Comparison of ENCODE assay signal across 18 cellular contexts in the genomic region with DNA sequence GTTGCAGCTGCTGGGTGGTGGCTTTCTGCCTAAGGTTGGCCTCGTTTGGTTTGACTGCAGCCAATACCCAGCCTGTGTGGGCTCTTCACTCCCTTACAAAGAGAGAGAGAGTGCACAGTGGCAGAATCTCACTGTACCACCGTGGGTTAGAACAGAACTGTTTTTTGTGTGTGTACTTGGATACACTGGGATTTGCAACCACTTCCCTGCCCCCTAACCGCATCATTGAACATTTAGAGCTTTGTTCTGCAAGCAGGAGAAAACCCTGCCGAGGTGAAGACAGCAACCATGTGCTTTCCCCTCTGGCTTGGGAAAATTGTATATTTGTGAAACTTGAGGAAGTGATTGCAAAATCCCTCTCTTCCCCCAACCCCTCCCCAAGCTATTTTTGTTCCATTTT.
A peak's percentile ranks its signal among the peaks of the same experiment; 100 is the strongest.
DNase-seq lines count a peak whose midpoint lies in the region; ATAC-seq and TF ChIP-seq lines count a peak whose summit lies in the region.
"Had no signal": no experiment of that assay in that cellular context is flagged by ENCODE, and none has a peak within 500 bp of the region (broad histone marks: within the 10 kb centered on the region; RNA-seq: fewer than 3 reads in every experiment).

No MANE protein-coding gene starts in this region.

- no peak for TF ChIP-seq EP300 in gastroesophageal sphincter (IDR thresholded peaks at IDR 0.05)

- no peak overlapping the region for H3K18ac ChIP-seq in mesenchymal stem cell (ENCODE audit: low read depth in 1 of 2, low read length in 2 of 2)

- H2BK15ac ChIP-seq in mesenchymal stem cell (ENCODE audit: low read depth, poor library complexity, severe bottlenecking), result no peak overlapping the region

- no peak overlapping the region for H3K14ac ChIP-seq in mesenchymal stem cell (ENCODE audit: low read length in 2 of 2)

- peaks cover 3% of the 10 kb centered on the region for H3K27me3 Mint-ChIP-seq in nephron progenitor cell (ENCODE audit: low read depth, poor library complexity)
- H3K27me3 Mint-ChIP-seq: stimulated activated naive CD8-positive, alpha-beta T cell treated with anti-CD3 and anti-CD28 coated beads, Interleukin-15, amount 100 ng/mL, for 72 hours had no signal

- 72 to 100% methylated on average over 2 to 4 of the region's 4 CpGs for WGBS in gastroesophageal sphincter (ENCODE audit: low coverage in 1 of 2), 2 donors
- WGBS in mesenchymal stem cell, result 100% methylated on average over 2 of the region's 4 CpGs

- no peak overlapping the region for H4K91ac ChIP-seq in mesenchymal stem cell (ENCODE audit: low read length)

- H3K79me1 ChIP-seq in mesenchymal stem cell (replicated peaks; ENCODE audit: low read length, poor library complexity, severe bottlenecking), result peaks cover 45% of the 10 kb centered on the region

- no peak overlapping the region for H3K4me3 ChIP-seq in gastroesophageal sphincter
- H3K4me3 ChIP-seq in mesenchymal stem cell (ENCODE audit: insufficient read depth in 1 of 2, low read depth in 1 of 2, low read length in 2 of 2), result no peak overlapping the region
- H3K4me3 ChIP-seq: GM12878, hepatocyte, prostate gland had no signal

- no peak overlapping the region for H3K9ac ChIP-seq in mesenchymal stem cell (ENCODE audit: low read length)

- peak overlapping the region; percentile 13 for H3K27ac Mint-ChIP-seq in nephron progenitor cell
- H3K27ac Mint-ChIP-seq: dendritic cell treated with granulocyte-macrophage colony-stimulating factor and Interleukin-4, amounts not matched to agents 40 ng/mL and 50 ng/mL, for 4 days; stimulated activated naive CD8-positive, alpha-beta T cell treated with anti-CD3 and anti-CD28 coated beads, Interleukin-15, amount 100 ng/mL, for 72 hours had no signal

- H3K36me3 Mint-ChIP-seq in nephron progenitor cell (ENCODE audit: low read depth), result peaks cover 92% of the 10 kb centered on the region

- TF ChIP-seq POLR2A in gastroesophageal sphincter (IDR thresholded peaks at IDR 0.05), result no peak

- no peaks in the 10 kb centered on the region for H3K9me3 Mint-ChIP-seq in nephron progenitor cell
- H3K9me3 Mint-ChIP-seq: dendritic cell treated with granulocyte-macrophage colony-stimulating factor and Interleukin-4, amounts not matched to agents 40 ng/mL and 50 ng/mL, for 4 days; stimulated activated naive CD8-positive, alpha-beta T cell treated with anti-CD3 and anti-CD28 coated beads, Interleukin-15, amount 100 ng/mL, for 72 hours had no signal

- H2BK12ac ChIP-seq in mesenchymal stem cell (ENCODE audit: low read length in 2 of 2), result no peak overlapping the region

- H2AK5ac ChIP-seq in mesenchymal stem cell (ENCODE audit: low read length, severe bottlenecking), result no peak overlapping the region

- peaks cover 0 to 100% of the 10 kb centered on the region in 2 donors for H3K36me3 ChIP-seq in gastroesophageal sphincter
- H3K36me3 ChIP-seq in mesenchymal stem cell (ENCODE audit: control insufficient read depth in 1 of 2, insufficient read depth in 2 of 2, low read depth in 1 of 2, low read length in 2 of 2), result peaks cover 49 to 98% of the 10 kb centered on the region in 2 experiments
- H3K36me3 ChIP-seq: prostate gland had no signal

- H3K4me1 ChIP-seq in gastroesophageal sphincter (no peaks in the 10 kb centered on the region), mesenchymal stem cell (ENCODE audit: control insufficient read depth, insufficient read depth, low read depth, low read length) (peaks cover 1% of the 10 kb centered on the region)
- H3K4me1 ChIP-seq: prostate gland had no signal

- H2AFZ ChIP-seq in mesenchymal stem cell (ENCODE audit: low read depth, low read length), result no peak overlapping the region
- H2AFZ ChIP-seq: hepatocyte had no signal

- H3K4me1 Mint-ChIP-seq in nephron progenitor cell, result peaks cover 9% of the 10 kb centered on the region
- H3K4me1 Mint-ChIP-seq: stimulated activated naive CD8-positive, alpha-beta T cell treated with anti-CD3 and anti-CD28 coated beads, Interleukin-15, amount 100 ng/mL, for 72 hours had no signal

- H3K9me3 ChIP-seq in gastroesophageal sphincter, result no peaks in the 10 kb centered on the region
- no peaks in the 10 kb centered on the region for H3K9me3 ChIP-seq in mesenchymal stem cell (ENCODE audit: control insufficient read depth, low read length)
- H3K9me3 ChIP-seq: prostate gland had no signal

- no peak overlapping the region for H2BK5ac ChIP-seq in mesenchymal stem cell (ENCODE audit: low read depth, low read length, poor library complexity, severe bottlenecking)

- H3K27me3 ChIP-seq in gastroesophageal sphincter, result no peaks in the 10 kb centered on the region
- H3K27me3 ChIP-seq in mesenchymal stem cell (ENCODE audit: control insufficient read depth in 1 of 2, insufficient read depth in 1 of 2, low read length in 2 of 2), result no peaks in the 10 kb centered on the region
- H3K27me3 ChIP-seq: hepatocyte had no signal

- H3K23ac ChIP-seq in mesenchymal stem cell (ENCODE audit: low read length in 2 of 2), result no peak overlapping the region

- ATAC-seq in gastroesophageal sphincter, result peak; percentile 42
- ATAC-seq in HG02840 (IDR thresholded peaks at IDR 0.05; ENCODE audit: low FRiP score, unreplicated experiment), result no peak
- ATAC-seq: GM12878; stimulated activated naive CD8-positive, alpha-beta T cell treated with anti-CD3 and anti-CD28 coated beads, Interleukin-15, amount 100 ng/mL, for 72 hours had no signal

- TF ChIP-seq CTCF in gastroesophageal sphincter (IDR thresholded peaks at IDR 0.05), result no peak
- TF ChIP-seq CTCF in nephron progenitor cell (IDR thresholded peaks at IDR 0.05), result no peak

- H3K27ac ChIP-seq in gastroesophageal sphincter, result no peak overlapping the region
- H3K27ac ChIP-seq in mesenchymal stem cell (ENCODE audit: low read length, poor library complexity, severe bottlenecking), result no peak overlapping the region
- H3K27ac ChIP-seq: hepatocyte, prostate gland had no signal

- H3K4me3 Mint-ChIP-seq in nephron progenitor cell, result no peak overlapping the region
- H3K4me3 Mint-ChIP-seq: dendritic cell treated with granulocyte-macrophage colony-stimulating factor and Interleukin-4, amounts not matched to agents 40 ng/mL and 50 ng/mL, for 4 days; stimulated activated naive CD8-positive, alpha-beta T cell treated with anti-CD3 and anti-CD28 coated beads, Interleukin-15, amount 100 ng/mL, for 72 hours had no signal

- peak; percentile 62 for DNase-seq in CD1c-positive myeloid dendritic cell (ENCODE audit: extremely low spot score)
- DNase-seq in SKM-1 treated with dmso at 0.1 percent for 144 hours (lab: John Stamatoyannopoulos, UW; ENCODE audit: unreplicated experiment), result peak; percentile 90
- DNase-seq in nephron progenitor cell, result no peak
- DNase-seq in hepatic stellate cell (ENCODE audit: low spot score), result no peak
- no peak for DNase-seq in mesenchymal stem cell
- DNase-seq in AG20443 (ENCODE audit: low spot score), result no peak
- DNase-seq: activated CD4-positive, CD25-positive, alpha-beta regulatory T cell treated with anti-CD3 and anti-CD28 coated beads, Interleukin-2, amount 50 U/mL, for 72 hours; activated gamma-delta T cell treated with Interleukin-2 at 50 U/mL for 16 hours; IMR-90; NCI-H1105 treated with DMSO at 0.1 percent for 48 hours; NCI-H2227 treated with DMSO at 0.1 percent for 48 hours; stimulated activated naive CD8-positive, alpha-beta T cell treated with anti-CD3 and anti-CD28 coated beads, Interleukin-15, amount 100 ng/mL, for 72 hours had no signal

- H3K4ac ChIP-seq in mesenchymal stem cell (ENCODE audit: low read depth in 1 of 2, low read length in 2 of 2), result no peak overlapping the region

- no peak overlapping the region for H3K4me2 ChIP-seq in mesenchymal stem cell (ENCODE audit: low read length, poor library complexity, severe bottlenecking)
- H3K4me2 ChIP-seq: hepatocyte had no signal

- H4K8ac ChIP-seq in mesenchymal stem cell (ENCODE audit: low read length), result no peak overlapping the region

- H2BK120ac ChIP-seq in mesenchymal stem cell (ENCODE audit: low read depth, low read length), result no peak overlapping the region

Comparison
In these comparisons a context has a peak if more than half of its experiments do, and no peak if none do; other contexts are left out.
1. DNase-seq: peak in CD1c-positive myeloid dendritic cell (single experiment) and SKM-1 treated with dmso at 0.1 percent for 144 hours (single experiment); none in nephron progenitor cell (single experiment), hepatic stellate cell (single experiment), mesenchymal stem cell (single experiment) and AG20443 (single experiment).